ENCODE assay signal across 1 cellular context in the genomic region with DNA sequence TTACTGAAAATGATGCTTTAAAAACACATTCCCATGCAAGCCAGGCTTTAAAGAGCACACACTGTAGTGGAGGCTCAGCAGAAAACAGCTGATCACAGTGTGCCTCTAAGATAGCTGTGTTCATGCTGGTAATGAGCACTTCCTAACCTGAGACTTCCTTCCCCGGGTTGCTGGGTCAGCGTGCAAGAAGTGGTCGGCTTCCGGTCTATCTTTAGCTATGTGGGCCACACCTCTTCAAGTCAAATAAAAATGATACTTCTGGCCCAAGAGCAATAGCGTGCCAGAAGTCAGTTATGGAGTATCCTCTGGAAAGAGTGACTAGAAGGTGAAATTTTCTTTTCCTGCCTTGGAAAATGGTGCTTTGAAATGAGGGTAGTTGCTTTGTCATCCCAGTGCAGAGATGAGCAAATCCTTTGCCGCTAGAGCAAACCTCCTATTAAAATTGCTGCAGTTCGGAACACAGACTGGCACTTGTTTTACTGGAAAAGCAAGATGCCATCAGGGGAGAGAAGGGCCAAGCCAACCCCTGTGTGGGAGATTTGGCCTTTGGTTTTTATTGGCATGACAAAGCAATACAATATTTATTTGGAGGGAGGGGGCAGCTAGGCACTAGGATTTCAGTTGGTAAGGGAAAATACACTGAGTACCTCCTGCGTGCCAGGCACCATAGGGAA.
TF ChIP-seq lines count a peak whose summit lies in the region.

No MANE protein-coding gene starts in this region.

TF ChIP-seq in K562, 482 proteins besides CTCF, POLR2A, EP300 and RAD21 (continued from another document):
- TF ChIP-seq, protein P1, sequence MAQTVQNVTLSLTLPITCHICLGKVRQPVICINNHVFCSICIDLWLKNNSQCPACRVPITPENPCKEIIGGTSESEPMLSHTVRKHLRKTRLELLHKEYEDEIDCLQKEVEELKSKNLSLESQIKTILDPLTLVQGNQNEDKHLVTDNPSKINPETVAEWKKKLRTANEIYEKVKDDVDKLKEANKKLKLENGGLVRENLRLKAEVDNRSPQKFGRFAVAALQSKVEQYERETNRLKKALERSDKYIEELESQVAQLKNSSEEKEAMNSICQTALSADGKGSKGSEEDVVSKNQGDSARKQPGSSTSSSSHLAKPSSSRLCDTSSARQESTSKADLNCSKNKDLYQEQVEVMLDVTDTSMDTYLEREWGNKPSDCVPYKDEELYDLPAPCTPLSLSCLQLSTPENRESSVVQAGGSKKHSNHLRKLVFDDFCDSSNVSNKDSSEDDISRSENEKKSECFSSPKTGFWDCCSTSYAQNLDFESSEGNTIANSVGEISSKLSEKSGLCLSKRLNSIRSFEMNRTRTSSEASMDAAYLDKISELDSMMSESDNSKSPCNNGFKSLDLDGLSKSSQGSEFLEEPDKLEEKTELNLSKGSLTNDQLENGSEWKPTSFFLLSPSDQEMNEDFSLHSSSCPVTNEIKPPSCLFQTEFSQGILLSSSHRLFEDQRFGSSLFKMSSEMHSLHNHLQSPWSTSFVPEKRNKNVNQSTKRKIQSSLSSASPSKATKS (CRISPR knock-in tag; IDR thresholded peaks at IDR 0.05), result no peak
- TF ChIP-seq UBTF (IDR thresholded peaks at IDR 0.05; ENCODE audit: borderline replicate concordance in 1 of 2, low read depth in 2 of 2, low read length in 2 of 2), result no peak
- TF ChIP-seq, protein P2, sequence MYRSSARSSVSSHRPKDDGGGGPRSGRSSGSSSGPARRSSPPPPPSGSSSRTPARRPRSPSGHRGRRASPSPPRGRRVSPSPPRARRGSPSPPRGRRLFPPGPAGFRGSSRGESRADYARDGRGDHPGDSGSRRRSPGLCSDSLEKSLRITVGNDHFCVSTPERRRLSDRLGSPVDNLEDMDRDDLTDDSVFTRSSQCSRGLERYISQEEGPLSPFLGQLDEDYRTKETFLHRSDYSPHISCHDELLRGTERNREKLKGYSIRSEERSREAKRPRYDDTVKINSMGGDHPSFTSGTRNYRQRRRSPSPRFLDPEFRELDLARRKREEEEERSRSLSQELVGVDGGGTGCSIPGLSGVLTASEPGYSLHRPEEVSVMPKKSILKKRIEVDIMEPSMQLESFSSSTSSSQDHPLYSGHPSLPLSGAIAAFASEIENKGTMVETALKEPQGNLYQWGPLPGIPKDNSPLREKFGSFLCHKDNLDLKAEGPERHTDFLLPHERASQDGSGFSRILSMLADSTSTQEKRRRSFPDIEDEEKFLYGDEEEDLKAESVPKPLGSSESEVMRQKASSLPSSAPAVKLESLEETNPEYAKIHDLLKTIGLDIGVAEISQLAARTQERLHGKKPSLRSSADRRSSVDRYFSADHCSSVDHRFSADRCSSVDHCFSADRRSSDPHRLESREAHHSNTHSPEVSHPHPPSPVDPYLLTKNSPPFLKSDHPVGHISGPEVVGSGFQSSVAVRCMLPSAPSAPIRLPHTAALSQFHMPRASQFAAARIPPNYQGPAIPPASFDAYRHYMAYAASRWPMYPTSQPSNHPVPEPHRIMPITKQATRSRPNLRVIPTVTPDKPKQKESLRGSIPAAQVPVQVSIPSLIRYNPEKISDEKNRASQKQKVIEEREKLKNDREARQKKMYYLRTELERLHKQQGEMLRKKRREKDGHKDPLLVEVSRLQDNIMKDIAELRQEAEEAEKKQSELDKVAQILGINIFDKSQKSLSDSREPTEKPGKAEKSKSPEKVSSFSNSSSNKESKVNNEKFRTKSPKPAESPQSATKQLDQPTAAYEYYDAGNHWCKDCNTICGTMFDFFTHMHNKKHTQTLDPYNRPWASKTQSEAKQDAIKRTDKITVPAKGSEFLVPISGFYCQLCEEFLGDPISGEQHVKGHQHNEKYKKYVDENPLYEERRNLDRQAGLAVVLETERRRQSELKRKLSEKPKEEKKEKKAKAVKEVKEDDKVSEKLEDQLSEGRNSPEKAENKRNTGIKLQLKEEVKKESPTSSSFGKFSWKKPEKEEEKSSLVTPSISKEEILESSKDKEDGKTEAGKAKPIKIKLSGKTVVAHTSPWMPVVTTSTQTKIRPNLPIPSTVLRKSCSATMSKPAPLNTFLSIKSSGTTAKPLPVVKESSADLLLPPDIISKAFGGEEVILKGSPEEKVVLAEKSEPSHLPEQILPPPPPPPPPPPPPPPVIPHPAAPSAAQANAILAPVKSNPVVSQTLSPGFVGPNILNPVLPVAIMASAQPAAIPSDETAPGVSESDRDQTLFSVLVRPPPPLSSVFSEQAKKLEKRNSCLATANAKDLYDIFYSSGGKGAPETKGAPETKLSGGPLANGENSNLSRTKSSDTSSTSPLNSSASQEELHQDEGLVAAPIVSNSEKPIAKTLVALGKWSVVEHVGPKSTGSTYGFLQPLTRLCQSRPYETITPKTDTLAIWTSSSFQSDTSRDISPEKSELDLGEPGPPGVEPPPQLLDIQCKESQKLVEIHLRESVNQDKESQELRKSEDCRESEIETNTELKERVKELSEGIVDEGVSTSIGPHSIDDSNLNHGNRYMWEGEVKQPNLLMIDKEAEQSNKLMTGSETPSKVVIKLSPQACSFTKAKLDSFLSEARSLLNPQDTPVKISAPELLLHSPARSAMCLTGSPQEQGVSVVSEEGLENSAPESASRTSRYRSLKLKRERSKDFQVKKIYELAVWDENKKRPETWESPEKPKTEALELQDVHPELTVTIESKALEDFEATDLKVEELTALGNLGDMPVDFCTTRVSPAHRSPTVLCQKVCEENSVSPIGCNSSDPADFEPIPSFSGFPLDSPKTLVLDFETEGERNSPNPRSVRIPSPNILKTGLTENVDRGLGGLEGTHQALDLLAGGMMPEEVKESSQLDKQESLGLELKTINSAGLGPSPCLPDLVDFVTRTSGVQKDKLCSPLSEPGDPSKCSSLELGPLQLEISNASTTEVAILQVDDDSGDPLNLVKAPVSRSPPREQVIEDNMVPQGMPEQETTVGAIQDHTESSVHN (IDR thresholded peaks at IDR 0.05; ENCODE audit: borderline replicate concordance in 1 of 2, low read depth in 1 of 2), result no peak
- TF ChIP-seq LARP7 (IDR thresholded peaks at IDR 0.05), result no peak
- TF ChIP-seq ZNF274 (IDR thresholded peaks at IDR 0.05; ENCODE audit: borderline replicate concordance, low read depth, low read length), result no peak
- TF ChIP-seq PYGO2 (tag; IDR thresholded peaks at IDR 0.05), result no peak
- TF ChIP-seq, protein P3, sequence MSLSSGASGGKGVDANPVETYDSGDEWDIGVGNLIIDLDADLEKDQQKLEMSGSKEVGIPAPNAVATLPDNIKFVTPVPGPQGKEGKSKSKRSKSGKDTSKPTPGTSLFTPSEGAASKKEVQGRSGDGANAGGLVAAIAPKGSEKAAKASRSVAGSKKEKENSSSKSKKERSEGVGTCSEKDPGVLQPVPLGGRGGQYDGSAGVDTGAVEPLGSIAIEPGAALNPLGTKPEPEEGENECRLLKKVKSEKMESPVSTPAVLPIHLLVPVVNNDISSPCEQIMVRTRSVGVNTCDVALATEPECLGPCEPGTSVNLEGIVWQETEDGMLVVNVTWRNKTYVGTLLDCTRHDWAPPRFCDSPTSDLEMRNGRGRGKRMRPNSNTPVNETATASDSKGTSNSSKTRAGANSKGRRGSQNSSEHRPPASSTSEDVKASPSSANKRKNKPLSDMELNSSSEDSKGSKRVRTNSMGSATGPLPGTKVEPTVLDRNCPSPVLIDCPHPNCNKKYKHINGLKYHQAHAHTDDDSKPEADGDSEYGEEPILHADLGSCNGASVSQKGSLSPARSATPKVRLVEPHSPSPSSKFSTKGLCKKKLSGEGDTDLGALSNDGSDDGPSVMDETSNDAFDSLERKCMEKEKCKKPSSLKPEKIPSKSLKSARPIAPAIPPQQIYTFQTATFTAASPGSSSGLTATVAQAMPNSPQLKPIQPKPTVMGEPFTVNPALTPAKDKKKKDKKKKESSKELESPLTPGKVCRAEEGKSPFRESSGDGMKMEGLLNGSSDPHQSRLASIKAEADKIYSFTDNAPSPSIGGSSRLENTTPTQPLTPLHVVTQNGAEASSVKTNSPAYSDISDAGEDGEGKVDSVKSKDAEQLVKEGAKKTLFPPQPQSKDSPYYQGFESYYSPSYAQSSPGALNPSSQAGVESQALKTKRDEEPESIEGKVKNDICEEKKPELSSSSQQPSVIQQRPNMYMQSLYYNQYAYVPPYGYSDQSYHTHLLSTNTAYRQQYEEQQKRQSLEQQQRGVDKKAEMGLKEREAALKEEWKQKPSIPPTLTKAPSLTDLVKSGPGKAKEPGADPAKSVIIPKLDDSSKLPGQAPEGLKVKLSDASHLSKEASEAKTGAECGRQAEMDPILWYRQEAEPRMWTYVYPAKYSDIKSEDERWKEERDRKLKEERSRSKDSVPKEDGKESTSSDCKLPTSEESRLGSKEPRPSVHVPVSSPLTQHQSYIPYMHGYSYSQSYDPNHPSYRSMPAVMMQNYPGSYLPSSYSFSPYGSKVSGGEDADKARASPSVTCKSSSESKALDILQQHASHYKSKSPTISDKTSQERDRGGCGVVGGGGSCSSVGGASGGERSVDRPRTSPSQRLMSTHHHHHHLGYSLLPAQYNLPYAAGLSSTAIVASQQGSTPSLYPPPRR (CRISPR knock-in tag; IDR thresholded peaks at IDR 0.05; ENCODE audit: borderline replicate concordance), result no peak
- TF ChIP-seq CREM (IDR thresholded peaks at IDR 0.05; ENCODE audit: low read depth), result 0 out of 2 replicates have a peak, but pooled peaks have one; percentile 7
- TF ChIP-seq STAT5B (CRISPR knock-in tag; IDR thresholded peaks at IDR 0.05), result no peak
- TF ChIP-seq MEF2A (IDR thresholded peaks at IDR 0.05; ENCODE audit: control insufficient read depth, low read depth, low read length), result no peak
- peak; percentile 21; the same call in 1 of the 2 replicates for TF ChIP-seq NFE2 (IDR thresholded peaks at IDR 0.05; ENCODE audit: low read depth)
- TF ChIP-seq RNF2 (IDR thresholded peaks at IDR 0.05), result no peak
- TF ChIP-seq PML (IDR thresholded peaks at IDR 0.05; ENCODE audit: low read length), result no peak
- no peak for TF ChIP-seq MECOM (CRISPR knock-in tag; IDR thresholded peaks at IDR 0.05)
